Comparison of ENCODE assay signal across 1 cellular context in genomic region chr2:20211420-20211819, GRCh38.
TF ChIP-seq lines count a peak whose summit lies in the region.

No MANE protein-coding gene starts in this region.

TF ChIP-seq in K562, 482 proteins besides CTCF, POLR2A, EP300 and RAD21 (continued from another document):
- TF ChIP-seq, protein P1, sequence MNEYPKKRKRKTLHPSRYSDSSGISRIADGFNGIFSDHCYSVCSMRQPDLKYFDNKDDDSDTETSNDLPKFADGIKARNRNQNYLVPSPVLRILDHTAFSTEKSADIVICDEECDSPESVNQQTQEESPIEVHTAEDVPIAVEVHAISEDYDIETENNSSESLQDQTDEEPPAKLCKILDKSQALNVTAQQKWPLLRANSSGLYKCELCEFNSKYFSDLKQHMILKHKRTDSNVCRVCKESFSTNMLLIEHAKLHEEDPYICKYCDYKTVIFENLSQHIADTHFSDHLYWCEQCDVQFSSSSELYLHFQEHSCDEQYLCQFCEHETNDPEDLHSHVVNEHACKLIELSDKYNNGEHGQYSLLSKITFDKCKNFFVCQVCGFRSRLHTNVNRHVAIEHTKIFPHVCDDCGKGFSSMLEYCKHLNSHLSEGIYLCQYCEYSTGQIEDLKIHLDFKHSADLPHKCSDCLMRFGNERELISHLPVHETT (CRISPR knock-in tag; conservative IDR thresholded peaks at IDR 0.05 in 1 of 2, IDR thresholded peaks at IDR 0.05 in 1 of 2) = no peak
- TF ChIP-seq EP400 (IDR thresholded peaks at IDR 0.05) (no peak), GABPB2 (CRISPR knock-in tag; conservative IDR thresholded peaks at IDR 0.05) (no peak), E2F8 (IDR thresholded peaks at IDR 0.05; ENCODE audit: low read depth, partially characterized antibody) (no peak), DACH1 (IDR thresholded peaks at IDR 0.05; ENCODE audit: partially characterized antibody) (no peak), FOXP1 (CRISPR knock-in tag; IDR thresholded peaks at IDR 0.05) (no peak), ZBED1 (IDR thresholded peaks at IDR 0.05) (no peak), CBX2 (IDR thresholded peaks at IDR 0.05; ENCODE audit: insufficient read depth, low read length, poor library complexity, severe bottlenecking) (no peak), PRDM10 (IDR thresholded peaks at IDR 0.05; ENCODE audit: partially characterized antibody) (no peak)
